Comparison of ENCODE assay signal across 13 cellular contexts in the genomic region with DNA sequence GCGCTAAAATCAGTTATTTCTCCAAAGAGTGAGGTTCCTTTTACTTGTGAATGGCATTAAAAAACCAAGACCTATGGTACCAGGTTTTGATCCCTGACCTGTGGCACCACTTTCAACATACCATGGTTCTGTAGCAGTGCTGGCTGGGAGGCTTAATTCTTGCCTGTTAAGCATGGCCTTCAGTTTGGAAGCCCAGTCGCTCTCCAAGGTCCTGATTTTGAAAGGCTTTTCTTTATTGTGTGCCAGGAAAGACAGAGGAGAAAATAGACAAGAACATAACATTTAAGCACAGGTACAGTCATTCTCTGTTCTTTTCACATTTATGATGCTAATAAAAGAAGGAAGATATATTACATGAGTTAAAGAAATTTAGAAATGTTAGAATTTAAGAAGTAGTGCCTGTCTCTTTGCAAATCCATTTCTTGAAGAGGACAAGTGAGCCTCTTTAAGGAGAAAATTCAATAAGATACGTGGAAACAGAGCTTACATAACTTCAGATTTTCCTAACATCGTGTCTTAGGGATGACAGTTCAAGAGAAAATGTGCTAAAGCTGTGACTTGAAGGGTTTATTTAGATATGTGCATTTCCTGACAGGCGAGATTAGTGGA.
DNase-seq lines count a peak whose midpoint lies in the region; FAIRE-seq and TF ChIP-seq lines count a peak whose summit lies in the region.
"Had no signal": no experiment of that assay in that cellular context is flagged by ENCODE, and none has a peak within 500 bp of the region (broad histone marks: within the 10 kb centered on the region; RNA-seq: fewer than 3 reads in every experiment).

No MANE protein-coding gene starts in this region.

- H3K27ac ChIP-seq in breast epithelium (no peak overlapping the region), SK-N-MC (no peak overlapping the region)

- H3K4me1 ChIP-seq in breast epithelium = no peaks in the 10 kb centered on the region

- H3K27me3 Mint-ChIP-seq in MCF 10A (ENCODE audit: insufficient read depth, unreplicated experiment) = no peaks in the 10 kb centered on the region
- H3K27me3 Mint-ChIP-seq: activated naive CD8-positive, alpha-beta T cell had no signal

- CTCF ChIA-PET in MCF 10A (lab: Yijun Ruan, JAX) = no interaction called here

- no peaks in the 10 kb centered on the region for H3K27me3 ChIP-seq in breast epithelium

- no peak for TF ChIP-seq POLR2A in breast epithelium (IDR thresholded peaks at IDR 0.05)

- intact Hi-C loops in MCF 10A (cut with micrococcal nuclease) = no loop called here
- intact Hi-C loops in breast epithelium (cut with DNase I; ENCODE audit: low total_unique reads) = no loop called here

- FAIRE-seq in urothelium cell line (lab: Jason Lieb, UNC) = no peak
- FAIRE-seq: endometrium had no signal

- H3K36me3 Mint-ChIP-seq in MCF 10A (ENCODE audit: insufficient read depth, unreplicated experiment) = no peaks in the 10 kb centered on the region
- H3K36me3 Mint-ChIP-seq: activated naive CD8-positive, alpha-beta T cell had no signal

- H3K4me3 ChIP-seq in breast epithelium = no peak overlapping the region
- H3K4me3 ChIP-seq in SK-N-MC = no peak overlapping the region
- H3K4me3 ChIP-seq in fibroblast of the aortic adventitia (ENCODE audit: low read depth, low read length) = no peak overlapping the region

- no peak overlapping the region for H3K9ac ChIP-seq in SK-N-MC (ENCODE audit: insufficient read length)

- BruUV-seq in MCF 10A (replicated peaks; lab: Mats Ljungman, UMichigan) = no TSS peak

- POLR2A ChIA-PET in MCF 10A (lab: Yijun Ruan, JAX) = no interaction called here

- peaks cover 22% of the 10 kb centered on the region for H3K9me3 Mint-ChIP-seq in MCF 10A (ENCODE audit: unreplicated experiment)
- H3K9me3 Mint-ChIP-seq: nephron had no signal

- no peak for TF ChIP-seq CTCF in MCF 10A (IDR thresholded peaks at IDR 0.05; ENCODE audit: unreplicated experiment)
- TF ChIP-seq CTCF in breast epithelium (IDR thresholded peaks at IDR 0.05) = no peak
- no peak for TF ChIP-seq CTCF in fibroblast of the aortic adventitia (IDR thresholded peaks at IDR 0.05; ENCODE audit: insufficient read depth, low read length)

- H3K4me1 Mint-ChIP-seq in MCF 10A (ENCODE audit: insufficient read depth, unreplicated experiment) = no peaks in the 10 kb centered on the region
- H3K4me1 Mint-ChIP-seq: nephron had no signal

- no peak overlapping the region for H3K4me3 Mint-ChIP-seq in MCF 10A (ENCODE audit: unreplicated experiment)
- H3K4me3 Mint-ChIP-seq: activated naive CD8-positive, alpha-beta T cell; nephron had no signal

- no peak overlapping the region for H3K27ac Mint-ChIP-seq in MCF 10A (ENCODE audit: low read depth, unreplicated experiment)
- H3K27ac Mint-ChIP-seq: activated naive CD8-positive, alpha-beta T cell; nephron had no signal

- no peaks in the 10 kb centered on the region for H3K36me3 ChIP-seq in breast epithelium
- no peaks in the 10 kb centered on the region for H3K36me3 ChIP-seq in SK-N-MC (ENCODE audit: insufficient read depth, low read length)

- H3K9me3 ChIP-seq in breast epithelium (no peaks in the 10 kb centered on the region), SK-N-MC (ENCODE audit: low read depth, low read length) (no peaks in the 10 kb centered on the region)

- peak; percentile 4 for DNase-seq in MCF 10A (ENCODE audit: unreplicated experiment)
- no peak for DNase-seq in breast epithelium (ENCODE audit: low spot score in 2 of 2)
- peak; percentile 5 for DNase-seq in SK-N-MC (ENCODE audit: low read depth, low spot score)
- peak; percentile 1 for DNase-seq in fibroblast of the aortic adventitia (ENCODE audit: low read depth)
- peak; percentile 6 for DNase-seq in urothelium cell line (ENCODE audit: low spot score)
- no peak for DNase-seq in NOMO-1 treated with DMSO at 0.1 percent for 48 hours (lab: John Stamatoyannopoulos, UW; ENCODE audit: unreplicated experiment)
- DNase-seq in stimulated activated naive CD4-positive, alpha-beta T cell treated with Interleukin-2 at 50 U/mL for 16 hours (lab: John Stamatoyannopoulos, UW) = no peak
- DNase-seq in GDM1 (lab: John Stamatoyannopoulos, UW) = no peak
- DNase-seq: NCI-H1930; stimulated activated CD4-positive, alpha-beta T cell treated with anti-CD3 and anti-CD28 coated beads, Interleukin-12 subunit alpha, Interleukin-12 subunit beta, amount 100 ng/mL, for 4 hours had no signal

Comparison
In these comparisons a context has a peak if more than half of its experiments do, and no peak if none do; other contexts are left out.
1. DNase-seq: peak in MCF 10A (single experiment), SK-N-MC (single experiment), fibroblast of the aortic adventitia (single experiment) and urothelium cell line (single experiment); none in breast epithelium (0 of 2), NOMO-1 treated with DMSO at 0.1 percent for 48 hours (single experiment), stimulated activated naive CD4-positive, alpha-beta T cell treated with Interleukin-2 at 50 U/mL for 16 hours (single experiment) and GDM1 (single experiment).